Comparison of ENCODE assay signal across 1 cellular context in genomic region chr17:74842599-74843351, GRCh38.
TF ChIP-seq lines count a peak whose summit lies in the region.

No MANE protein-coding gene starts in this region.

TF ChIP-seq in HepG2, 621 proteins besides CTCF, POLR2A, EP300 and RAD21 (continued from another document):
- no peak for TF ChIP-seq KIAA2018 (CRISPR knock-in tag; IDR thresholded peaks at IDR 0.05; ENCODE audit: borderline replicate concordance)
